Comparison of ENCODE assay signal across 13 cellular contexts in the genomic region with DNA sequence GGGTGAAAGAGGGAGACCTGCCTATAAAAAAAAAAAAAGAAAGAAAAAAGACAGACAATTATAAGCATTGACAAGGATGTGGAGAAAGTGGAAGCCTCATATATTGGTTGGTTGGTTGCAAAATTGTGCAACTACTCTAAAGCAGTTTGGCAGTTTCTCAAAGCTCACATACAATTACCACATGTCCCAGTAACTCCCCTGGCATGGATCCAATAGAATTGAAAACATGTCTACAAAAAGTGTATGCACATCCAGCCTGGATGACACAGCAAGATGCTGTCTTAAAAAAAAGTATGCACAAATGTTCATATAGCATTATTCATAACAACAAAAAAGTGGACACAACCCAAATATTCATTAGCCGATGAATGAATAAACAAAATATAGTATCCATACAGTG. TPM values are rescaled to one million over a fixed set of nuclear protein-coding genes. Genes with fewer than 3 reads are reported as not detected.
DNase-seq lines count a peak whose midpoint lies in the region; ATAC-seq and TF ChIP-seq lines count a peak whose summit lies in the region.
"Had no signal": no experiment of that assay in that cellular context is flagged by ENCODE, and none has a peak within 500 bp of the region (broad histone marks: within the 10 kb centered on the region; RNA-seq: fewer than 3 reads in every experiment).

No MANE protein-coding gene starts in this region.

- TF ChIP-seq CTCF in AG09309 (IDR thresholded peaks at IDR 0.05; ENCODE audit: control insufficient read depth, insufficient read depth, low read depth, low read length, missing control alignments) (no peak), HFFc6 (IDR thresholded peaks at IDR 0.05) (no peak), foreskin keratinocyte (conservative IDR thresholded peaks at IDR 0.05) (no peak), gastrocnemius medialis (IDR thresholded peaks at IDR 0.05 in 4 of 5, conservative IDR thresholded peaks at IDR 0.05 in 1 of 5) (no peak)

- H3K4me3 ChIP-seq in AG09309 (ENCODE audit: control insufficient read depth, low read depth, low read length), result no peak overlapping the region
- H3K4me3 ChIP-seq in gastrocnemius medialis, result no peak overlapping the region
- H3K4me3 ChIP-seq: uterus had no signal

- no peak overlapping the region for H3K27ac Mint-ChIP-seq in HFFc6
- H3K27ac Mint-ChIP-seq: memory B cell had no signal

- no peaks in the 10 kb centered on the region for H3K36me3 Mint-ChIP-seq in HFFc6 (ENCODE audit: low read depth)
- H3K36me3 Mint-ChIP-seq: memory B cell had no signal

- no peaks in the 10 kb centered on the region for H3K9me3 ChIP-seq in gastrocnemius medialis
- H3K9me3 ChIP-seq: uterus had no signal

- no peaks in the 10 kb centered on the region for H3K4me1 ChIP-seq in foreskin keratinocyte
- peaks cover 4% of the 10 kb centered on the region in 2 donors for H3K4me1 ChIP-seq in gastrocnemius medialis
- H3K4me1 ChIP-seq: uterus had no signal

- in situ Hi-C loops in gastrocnemius medialis (cut with MboI; ENCODE audit: low sequenced_read_pairs in 4 of 4), result no loop called here

- H3K27me3 Mint-ChIP-seq in HFFc6 (ENCODE audit: insufficient read depth), result no peaks in the 10 kb centered on the region
- H3K27me3 Mint-ChIP-seq: memory B cell had no signal

- H3K36me3 ChIP-seq in gastrocnemius medialis, result no peaks in the 10 kb centered on the region
- H3K36me3 ChIP-seq: uterus had no signal

- H3K27me3 ChIP-seq in foreskin keratinocyte, result no peaks in the 10 kb centered on the region
- H3K27me3 ChIP-seq in gastrocnemius medialis, result no peaks in the 10 kb centered on the region
- H3K27me3 ChIP-seq: uterus had no signal

- no peak overlapping the region for H3K4me3 Mint-ChIP-seq in HFFc6
- H3K4me3 Mint-ChIP-seq: memory B cell had no signal

- peaks cover 29% of the 10 kb centered on the region for H3K4me1 Mint-ChIP-seq in HFFc6 (ENCODE audit: low read depth)

- H3K9me3 Mint-ChIP-seq in HFFc6, result no peaks in the 10 kb centered on the region
- H3K9me3 Mint-ChIP-seq: memory B cell had no signal

- DNase-seq in AG09309 (ENCODE audit: low read depth), result peak; percentile 75
- peak; percentile 45 for DNase-seq in HFFc6
- DNase-seq in SKM-1 (lab: John Stamatoyannopoulos, UW; ENCODE audit: unreplicated experiment), result peak; percentile 28
- DNase-seq in foreskin keratinocyte, result peak; percentile 45 to 53
- no peak for DNase-seq in NCI-H1436 (lab: John Stamatoyannopoulos, UW)
- no peak for DNase-seq in gastrocnemius medialis
- DNase-seq in effector CD8-positive, alpha-beta T cell (lab: John Stamatoyannopoulos, UW), result no peak
- DNase-seq: activated CD8-positive, alpha-beta memory T cell treated with anti-CD3 and anti-CD28 coated beads, Interleukin-2, amount 50 U/mL, for 4 hours; DMS79 treated with DMSO at 0.1 percent for 48 hours; T-helper 9 cell; uterus had no signal

- intact Hi-C loops in gastrocnemius medialis (cut with DNase I; ENCODE audit: low total_unique reads), result no loop called here

- no peak overlapping the region for H3K27ac ChIP-seq in foreskin keratinocyte
- H3K27ac ChIP-seq in gastrocnemius medialis, result no peak overlapping the region

- ATAC-seq in foreskin keratinocyte, result no peak
- ATAC-seq in GM21576 (IDR thresholded peaks at IDR 0.05; ENCODE audit: unreplicated experiment), result no peak
- ATAC-seq in gastrocnemius medialis, result no peak

- TF ChIP-seq POLR2A in gastrocnemius medialis (IDR thresholded peaks at IDR 0.05), result no peak

RNA-seq across cellular contexts. Expression of gene SETMAR, which starts 19.5 kb away (rescaled TPM):
- total RNA-seq in HFFc6 (2021; fragmentation: NEBNext Ultra II Directional; extraction: Animal tissue kit (Norgen Biotek cat#: 25700)), result 1 to 10 TPM; 7.0 to 9.9 (median 9.1) TPM
- total RNA-seq in foreskin keratinocyte (9.8 and 11.5 TPM in 2 replicates), gastrocnemius medialis (10 to 100 TPM in 1 of 4 donors, 1 to 10 TPM in 3; 3.7 to 10.4 (median 7.6) TPM)
- polyA plus RNA-seq in foreskin keratinocyte, result 8.3 and 9.3 TPM in 2 replicates

Comparison
In these comparisons a context has a peak if more than half of its experiments do, and no peak if none do; other contexts are left out.
1. DNase-seq: peak in AG09309 (single experiment), HFFc6 (single experiment), SKM-1 (single experiment) and foreskin keratinocyte (2 of 2); none in NCI-H1436 (single experiment), gastrocnemius medialis (0 of 2) and effector CD8-positive, alpha-beta T cell (single experiment).